Comparison of ENCODE assay signal across 16 cellular contexts in the genomic region with DNA sequence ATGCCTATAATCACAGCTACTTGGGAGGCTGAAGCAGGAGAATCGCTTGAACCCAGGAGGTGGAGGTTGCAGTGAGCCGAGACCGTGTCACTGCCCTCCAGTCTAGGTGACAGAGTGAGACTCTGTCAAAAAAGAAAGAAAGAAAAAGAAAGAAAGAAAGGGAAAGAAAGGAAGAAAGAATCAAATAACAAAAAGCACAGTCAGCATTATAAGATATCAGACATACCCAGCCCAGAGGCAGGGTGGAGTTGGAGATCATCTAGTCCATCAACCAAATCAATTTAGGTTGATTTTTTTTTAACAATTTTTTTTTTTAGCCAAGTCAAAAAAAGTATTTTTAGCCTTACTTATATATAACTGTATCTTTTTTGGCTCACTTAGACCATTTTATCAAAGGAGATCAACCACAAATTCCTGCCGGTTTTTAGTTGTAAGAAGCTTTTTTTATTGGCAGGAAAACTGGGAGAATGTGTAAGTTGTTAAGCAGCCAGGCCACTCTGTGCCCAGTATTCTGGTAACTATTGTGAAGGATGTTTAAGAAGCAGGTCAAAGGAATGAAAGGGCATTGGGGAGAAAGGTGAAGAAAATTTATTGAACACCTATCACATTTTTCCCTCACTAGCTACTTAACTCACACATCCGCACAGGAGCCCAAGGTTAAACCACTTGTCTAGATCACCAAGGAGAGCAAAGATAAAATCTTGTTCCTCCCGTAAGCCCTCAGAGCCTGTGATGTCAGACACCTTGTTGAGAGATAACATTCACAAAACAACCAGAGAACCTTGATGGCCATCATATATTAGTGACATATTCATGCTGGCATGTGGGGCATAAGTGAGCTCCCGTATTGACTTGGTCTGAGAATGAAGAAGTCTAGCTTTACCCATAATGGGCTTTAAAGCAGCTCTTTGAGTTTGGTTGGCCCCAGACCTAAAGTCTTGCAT.
DNase-seq lines count a peak whose midpoint lies in the region; ATAC-seq and TF ChIP-seq lines count a peak whose summit lies in the region.
"Had no signal": no experiment of that assay in that cellular context is flagged by ENCODE, and none has a peak within 500 bp of the region (broad histone marks: within the 10 kb centered on the region; RNA-seq: fewer than 3 reads in every experiment).

No MANE protein-coding gene starts in this region.

- H3K27ac Mint-ChIP-seq in nephron, result peak overlapping the region; percentile 22 to 93 (median 88)
- H3K27ac Mint-ChIP-seq: progenitor cell of endocrine pancreas had no signal

- no peak overlapping the region for H3K4me3 ChIP-seq in left ventricle myocardium inferior
- no peak overlapping the region for H3K4me3 ChIP-seq in right cardiac atrium (ENCODE audit: low read length)
- no peak overlapping the region for H3K4me3 ChIP-seq in dorsolateral prefrontal cortex
- H3K4me3 ChIP-seq in vagina, result no peak overlapping the region
- H3K4me3 ChIP-seq in WERI-Rb-1 (ENCODE audit: low read depth, low read length), result no peak overlapping the region
- H3K4me3 ChIP-seq: GM12878, lung had no signal

- peaks cover 30% of the 10 kb centered on the region for H3K36me3 Mint-ChIP-seq in nephron (ENCODE audit: low read depth)

- WGBS in right cardiac atrium, result 74% methylated on average over 7 of the region's 7 CpGs

- H3K9me3 Mint-ChIP-seq in nephron, result no peaks in the 10 kb centered on the region

- no peaks in the 10 kb centered on the region for H3K27me3 Mint-ChIP-seq in nephron (ENCODE audit: low read depth)
- H3K27me3 Mint-ChIP-seq: progenitor cell of endocrine pancreas had no signal

- H3K4me1 Mint-ChIP-seq in nephron, result peaks cover 72% of the 10 kb centered on the region

- TF ChIP-seq CTCF in left ventricle myocardium inferior (IDR thresholded peaks at IDR 0.05; ENCODE audit: borderline replicate concordance) (no peak), dorsolateral prefrontal cortex (IDR thresholded peaks at IDR 0.05 in 54 of 56, conservative IDR thresholded peaks at IDR 0.05 in 2 of 56; ENCODE audit: low read depth in 1 of 56, partially characterized antibody in 56 of 56) (no peak), nephron (IDR thresholded peaks at IDR 0.05; ENCODE audit: unreplicated experiment in 3 of 3) (no peak), vagina (IDR thresholded peaks at IDR 0.05) (no peak), WERI-Rb-1 (IDR thresholded peaks at IDR 0.05; ENCODE audit: low read depth, low read length) (no peak)

- H3K36me3 ChIP-seq in left ventricle myocardium inferior (no peaks in the 10 kb centered on the region), vagina (no peaks in the 10 kb centered on the region), WERI-Rb-1 (no peaks in the 10 kb centered on the region)

- intact Hi-C loops in left ventricle myocardium inferior (cut with micrococcal nuclease), result no loop called here
- intact Hi-C loops in right cardiac atrium (cut with DNase I), result no loop called here
- intact Hi-C loops in dorsolateral prefrontal cortex (cut with DNase I), result no loop called here
- intact Hi-C loops in vagina (cut with DNase I), result loop anchor here (5.0 kb wide), 1 partner anchor 92 kb away; the partner anchor contains the start of genes COL4A1 and COL4A2

- H3K27ac ChIP-seq in left ventricle myocardium inferior (replicated peaks) (peak overlapping the region; percentile 86), right cardiac atrium (ENCODE audit: low read length) (no peak overlapping the region), dorsolateral prefrontal cortex (peak overlapping the region in 32 of 59 donors; percentile 7 to 95 (median 86)), vagina (peak overlapping the region; percentile 89), WERI-Rb-1 (no peak overlapping the region)

- peaks cover 88% of the 10 kb centered on the region for H3K4me1 ChIP-seq in left ventricle myocardium inferior
- H3K4me1 ChIP-seq in right cardiac atrium (ENCODE audit: control insufficient read depth, insufficient read depth, low read length), result peaks cover 8% of the 10 kb centered on the region
- peaks cover 43% of the 10 kb centered on the region for H3K4me1 ChIP-seq in vagina

- H3K27me3 ChIP-seq in left ventricle myocardium inferior (ENCODE audit: low read depth) (no peaks in the 10 kb centered on the region), right cardiac atrium (ENCODE audit: control insufficient read depth, insufficient read depth) (no peaks in the 10 kb centered on the region), dorsolateral prefrontal cortex (no peaks in the 10 kb centered on the region), vagina (no peaks in the 10 kb centered on the region), WERI-Rb-1 (ENCODE audit: insufficient read depth, low read depth, severe bottlenecking) (no peaks in the 10 kb centered on the region)

- no peak overlapping the region for H3K4me3 Mint-ChIP-seq in nephron

- no peak for TF ChIP-seq POLR2A in vagina (IDR thresholded peaks at IDR 0.05)

- DNase-seq in left ventricle myocardium inferior, result no peak
- DNase-seq in right cardiac atrium, result no peak
- no peak for DNase-seq in dorsolateral prefrontal cortex
- no peak for DNase-seq in vagina (ENCODE audit: extremely low spot score in 2 of 2)
- no peak for DNase-seq in WERI-Rb-1
- DNase-seq: ACHN; activated T-cell treated with anti-CD3 and anti-CD28 coated beads, Interleukin-2, amount 50 U/mL, for 48 hours; central memory CD4-positive, alpha-beta T cell; NCI-H1694; SW 1271 had no signal

- ATAC-seq in right cardiac atrium (no peak), GM18502 (IDR thresholded peaks at IDR 0.05; ENCODE audit: poor library complexity, unreplicated experiment) (no peak), HG03571 (IDR thresholded peaks at IDR 0.05; ENCODE audit: unreplicated experiment) (no peak)
- ATAC-seq: GM12878 had no signal

- H3K9me3 ChIP-seq in left ventricle myocardium inferior (replicated peaks) (no peaks in the 10 kb centered on the region), right cardiac atrium (ENCODE audit: control insufficient read depth, low read length) (no peaks in the 10 kb centered on the region), vagina (no peaks in the 10 kb centered on the region), WERI-Rb-1 (ENCODE audit: severe bottlenecking) (no peaks in the 10 kb centered on the region)

Comparison
In these comparisons a context has a peak if more than half of its experiments do, and no peak if none do; other contexts are left out.
1. H3K27ac ChIP-seq: peak in left ventricle myocardium inferior (single experiment), dorsolateral prefrontal cortex (32 of 59) and vagina (single experiment); none in right cardiac atrium (single experiment) and WERI-Rb-1 (single experiment).